In the genomic region with DNA sequence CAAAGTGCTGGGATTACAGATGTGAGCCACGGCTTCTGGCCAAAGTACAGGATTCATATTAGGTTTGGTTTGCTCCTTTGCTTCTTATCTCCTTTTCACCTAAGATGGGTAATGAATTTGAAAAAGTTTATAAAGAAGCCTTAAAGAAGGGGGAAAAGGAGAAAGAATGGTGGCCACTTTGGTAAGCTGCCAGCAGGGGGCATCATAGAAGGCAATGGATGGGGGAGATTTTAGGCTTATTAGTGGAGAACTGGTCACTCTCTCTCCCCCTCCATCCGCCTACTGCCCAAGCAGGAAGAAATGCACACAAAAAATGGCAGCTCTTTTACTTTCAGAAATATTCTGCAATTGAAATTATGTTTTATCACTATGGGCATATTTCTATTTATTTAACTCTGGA, we compare ENCODE assay signal across 11 cellular contexts. TPM values are rescaled to one million over a fixed set of nuclear protein-coding genes. Genes with fewer than 3 reads are reported as not detected.
A peak's percentile ranks its signal among the peaks of the same experiment; 100 is the strongest.
DNase-seq lines count a peak whose midpoint lies in the region; ATAC-seq and TF ChIP-seq lines count a peak whose summit lies in the region.
"Had no signal": no experiment of that assay in that cellular context is flagged by ENCODE, and none has a peak within 500 bp of the region (broad histone marks: within the 10 kb centered on the region; RNA-seq: fewer than 3 reads in every experiment).

No MANE protein-coding gene starts in this region.

- H3K27me3 ChIP-seq in heart left ventricle (no peaks in the 10 kb centered on the region), PC-3 (ENCODE audit: low read length) (no peaks in the 10 kb centered on the region), transverse colon (no peaks in the 10 kb centered on the region)
- H3K27me3 ChIP-seq: colonic mucosa had no signal

- H3K4me1 ChIP-seq in heart left ventricle = peaks cover 2 to 67% (median 41%) of the 10 kb centered on the region in 12 donors
- no peaks in the 10 kb centered on the region for H3K4me1 ChIP-seq in PC-3 (ENCODE audit: insufficient read depth, low read length)
- H3K4me1 ChIP-seq in transverse colon = peaks cover 0 to 41% (median 6%) of the 10 kb centered on the region in 4 donors
- H3K4me1 ChIP-seq: colonic mucosa had no signal

- H3K27ac ChIP-seq in heart left ventricle = peak overlapping the region in 4 of 12 donors; percentile 15 to 41 (median 27)
- no peak overlapping the region for H3K27ac ChIP-seq in PC-3 (ENCODE audit: low read length)
- peak overlapping the region in 3 of 4 donors; percentile 34 to 73 (median 66) for H3K27ac ChIP-seq in transverse colon

- no peak overlapping the region for H2AFZ ChIP-seq in PC-3 (ENCODE audit: low read length)

- CTCF ChIA-PET in PC-3 (lab: Charles Lee) = interaction anchor here (0.6 kb wide), 1 partner anchor 420 kb away, joined by 4 read pairs; no protein-coding TSS in a partner anchor

- ATAC-seq in heart left ventricle (no peak), left ventricle myocardium superior (no peak), PC-3 (no peak)

- H3K9ac ChIP-seq in PC-3 (ENCODE audit: low read length) = no peak overlapping the region

- H3K4me3 ChIP-seq in heart left ventricle (no peak overlapping the region), PC-3 (ENCODE audit: low read length) (no peak overlapping the region), fibroblast of villous mesenchyme (ENCODE audit: low read depth, low read length) (no peak overlapping the region), transverse colon (no peak overlapping the region)
- H3K4me3 ChIP-seq: colonic mucosa, GM23248 had no signal

- peak in 11 of 12 donors; percentile 9 to 45 (median 33) for TF ChIP-seq CTCF in heart left ventricle (IDR thresholded peaks at IDR 0.05)
- TF ChIP-seq CTCF in PC-3 (conservative IDR thresholded peaks at IDR 0.05; ENCODE audit: low read depth, low read length) = peak; percentile 55
- TF ChIP-seq CTCF in fibroblast of villous mesenchyme (IDR thresholded peaks at IDR 0.05; ENCODE audit: insufficient read depth, low read depth, low read length) = peak; percentile 39
- TF ChIP-seq CTCF in transverse colon (IDR thresholded peaks at IDR 0.05) = peak in 3 of 5 experiments; percentile 9 to 23 (median 10)

- H3K4me2 ChIP-seq in PC-3 (ENCODE audit: low read length) = no peak overlapping the region

- H3K79me2 ChIP-seq in PC-3 (ENCODE audit: low read length) = no peaks in the 10 kb centered on the region

- H3K9me3 ChIP-seq in heart left ventricle (no peaks in the 10 kb centered on the region), PC-3 (ENCODE audit: low read length) (no peaks in the 10 kb centered on the region), transverse colon (no peaks in the 10 kb centered on the region)
- H3K9me3 ChIP-seq: colonic mucosa had no signal

- in situ Hi-C loops in transverse colon (cut with MboI; ENCODE audit: low pct_ligation_motif_present in 1 of 4, low pct_unique_long_range_greater_than_20kb in 1 of 4, low sequenced_read_pairs in 3 of 4) = no loop called here

- no peak for TF ChIP-seq EP300 in transverse colon (IDR thresholded peaks at IDR 0.05; ENCODE audit: low read depth)

- no peaks in the 10 kb centered on the region for H4K20me1 ChIP-seq in PC-3 (ENCODE audit: low read length)

- POLR2A ChIA-PET in PC-3 (lab: Charles Lee; ENCODE audit: unreplicated experiment) = no interaction called here

- no peak for TF ChIP-seq POLR2A in heart left ventricle (IDR thresholded peaks at IDR 0.05)
- TF ChIP-seq POLR2A in transverse colon (IDR thresholded peaks at IDR 0.05) = no peak

- intact Hi-C loops in heart left ventricle (cut with DNase I) (no loop called here), left ventricle myocardium superior (cut with micrococcal nuclease) (no loop called here), PC-3 (cut with micrococcal nuclease) (no loop called here), transverse colon (cut with DNase I; ENCODE audit: low total_unique reads) (no loop called here)

- peaks cover 0 to 72% (median 46%) of the 10 kb centered on the region in 9 donors for H3K36me3 ChIP-seq in heart left ventricle
- no peaks in the 10 kb centered on the region for H3K36me3 ChIP-seq in PC-3 (ENCODE audit: low read depth, low read length)
- peaks cover 0 to 7% (median 0%) of the 10 kb centered on the region in 4 donors for H3K36me3 ChIP-seq in transverse colon
- H3K36me3 ChIP-seq: colonic mucosa had no signal

- H3K9me2 ChIP-seq in PC-3 (replicated peaks; ENCODE audit: low read length) = no peaks in the 10 kb centered on the region

- WGBS in heart left ventricle, 4 donors = 85 to 94% (median 90%) methylated on average over 2 of the region's 2 CpGs
- 98 to 100% methylated on average over 2 of the region's 2 CpGs for WGBS in transverse colon (ENCODE audit: low coverage in 1 of 2), 2 donors

- no peaks in the 10 kb centered on the region for H3F3A ChIP-seq in PC-3 (ENCODE audit: low read length, unreplicated experiment)

- no peak for DNase-seq in heart left ventricle
- DNase-seq in left ventricle myocardium superior = no peak
- DNase-seq in PC-3 = peak; percentile 13
- no peak for DNase-seq in fibroblast of villous mesenchyme (ENCODE audit: low read depth)
- DNase-seq in transverse colon = no peak
- DNase-seq in T-helper 9 cell = no peak
- DNase-seq in MV-4-11 (lab: John Stamatoyannopoulos, UW) = no peak
- no peak for DNase-seq in NCI-H524 (lab: John Stamatoyannopoulos, UW)
- DNase-seq: colonic mucosa, GM23248 had no signal

- no TSS peak for BruUV-seq in PC-3 (replicated peaks; lab: Mats Ljungman, UMichigan)

RNA-seq across cellular contexts. Expression of gene SPARCL1, which starts 32.0 kb away (rescaled TPM):
- total RNA-seq in heart left ventricle (100 to 1,000 TPM; 163 to 829 (median 250) TPM), left ventricle myocardium superior (354 TPM), PC-3 (2014; rRNA removed) (not detected in 2 replicates), fibroblast of villous mesenchyme (under 0.01 TPM in 1 of 2 replicates, not detected in the other), transverse colon (100 to 1,000 TPM; 113 to 228 (median 151) TPM)
- polyA plus RNA-seq in heart left ventricle = 100 to 1,000 TPM; 215 to 400 TPM
- total RNA-seq: GM23248, mononuclear cell had no signal
- polyA plus RNA-seq: GM23248 had no signal

Comparison
In these comparisons a context has a peak if more than half of its experiments do, and no peak if none do; other contexts are left out.
1. RNA of gene SPARCL1, which starts 32.0 kb away (total RNA-seq): 354 TPM in left ventricle myocardium superior (single experiment), 163 to 829 TPM in heart left ventricle and 113 to 228 TPM in transverse colon; not detected in PC-3 and under 0.01 TPM in fibroblast of villous mesenchyme; every median in the first group is over 100 times any median in the second.
2. Peak in every context shown above with its lines, with median percentiles within 50 percentile points of each other: CTCF ChIP-seq.